In genomic region chr4:159106636-159107035, GRCh38 we compare ENCODE assay signal across 2 cellular contexts.
TF ChIP-seq lines count a peak whose summit lies in the region.

No MANE protein-coding gene starts in this region.

TF ChIP-seq in GM12878, 131 proteins besides CTCF, POLR2A, EP300 and RAD21:
- TF ChIP-seq CUX1 (IDR thresholded peaks at IDR 0.05; ENCODE audit: insufficient replicate concordance, low read depth, low read length) (no peak), MXI1 (IDR thresholded peaks at IDR 0.05; ENCODE audit: low read depth, low read length) (no peak), PBX3 (IDR thresholded peaks at IDR 0.05; ENCODE audit: insufficient replicate concordance, low read depth, low read length) (no peak), SP1 (IDR thresholded peaks at IDR 0.05; ENCODE audit: low read depth, low read length) (no peak), CHD1 (IDR thresholded peaks at IDR 0.05; ENCODE audit: low read depth, low read length) (no peak), ZZZ3 (IDR thresholded peaks at IDR 0.05; ENCODE audit: control insufficient read depth, insufficient read length, low read depth) (no peak), ELK1 (IDR thresholded peaks at IDR 0.05; ENCODE audit: low read depth, low read length) (no peak), BRCA1 (IDR thresholded peaks at IDR 0.05; ENCODE audit: low read depth, low read length) (no peak), SMAD1 (IDR thresholded peaks at IDR 0.05; ENCODE audit: low read depth, partially characterized antibody) (no peak), FOXM1 (IDR thresholded peaks at IDR 0.05; ENCODE audit: low read depth, low read length) (no peak), POLR2AphosphoS2 (IDR thresholded peaks at IDR 0.05; ENCODE audit: low read depth, low read length) (no peak)

TF ChIP-seq in HEK293T, 16 proteins besides CTCF, POLR2A, EP300 and RAD21 (continued from another document):
- TF ChIP-seq FOXM1 (IDR thresholded peaks at IDR 0.05; ENCODE audit: borderline replicate concordance) (no peak), BHLHE40 (IDR thresholded peaks at IDR 0.05; ENCODE audit: borderline replicate concordance) (no peak), LEF1 (IDR thresholded peaks at IDR 0.05; ENCODE audit: borderline replicate concordance) (no peak)
